Comparison of ENCODE assay signal across 8 cellular contexts in the genomic region with DNA sequence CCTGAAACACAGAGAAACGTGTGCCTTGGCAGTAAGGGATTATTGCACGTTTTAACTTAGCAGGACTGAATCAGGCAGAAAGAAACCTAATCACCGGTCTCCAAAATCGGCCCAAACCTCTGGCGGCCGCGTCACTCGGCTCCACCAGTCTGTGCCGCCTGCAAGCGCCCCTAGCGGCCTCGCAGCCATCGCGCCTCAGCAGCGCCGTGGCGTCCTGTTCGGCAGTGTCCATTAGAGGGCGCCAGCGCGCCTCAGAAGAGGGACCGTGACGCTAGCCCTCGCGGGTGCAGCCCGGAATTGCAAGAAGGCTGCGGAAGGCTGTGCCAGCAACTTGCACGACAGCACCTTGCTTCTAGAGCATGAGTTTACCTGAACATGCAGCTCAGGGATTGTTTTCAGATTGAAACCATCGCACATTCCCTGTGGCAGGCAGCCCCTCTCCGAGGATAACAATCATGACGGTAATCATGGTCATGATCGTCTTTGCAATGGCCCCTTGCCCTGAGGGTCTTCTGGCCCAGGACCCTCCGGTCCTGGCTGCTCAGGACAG.
DNase-seq lines count a peak whose midpoint lies in the region; ATAC-seq and TF ChIP-seq lines count a peak whose summit lies in the region.

No MANE protein-coding gene starts in this region.

- H2AK9ac ChIP-seq in IMR-90 (replicated peaks; ENCODE audit: low read depth, low read length, poor library complexity), result peak overlapping the region; percentile 48

- H2BK5ac ChIP-seq in IMR-90 (ENCODE audit: low read depth, low read length, poor library complexity, severe bottlenecking), result peak overlapping the region; percentile 39

- CTCF ChIA-PET in IMR-90 (lab: Yijun Ruan, JAX), result interaction anchor here (0.7 to 1.9 kb wide), 8 partner anchors 12 to 369 kb away, joined by 3 to 13 read pairs (median 4); no protein-coding TSS in a partner anchor

- H4K8ac ChIP-seq in IMR-90 (ENCODE audit: low read depth in 2 of 2, low read length in 2 of 2), result peak overlapping the region; percentile 57 to 95

- H3K79me1 ChIP-seq in IMR-90 (ENCODE audit: low read depth in 1 of 2, low read length in 2 of 2), result no peaks in the 10 kb centered on the region

- H3K4me2 ChIP-seq in IMR-90 (ENCODE audit: low read depth, low read length), result peak overlapping the region; percentile 79
- peak overlapping the region; percentile 98 for H3K4me2 ChIP-seq in OCI-LY3 (ENCODE audit: low read length)

- H3K23ac ChIP-seq in IMR-90 (ENCODE audit: low read depth, low read length), result peak overlapping the region; percentile 98

- 8% methylated on average over 29 of the region's 33 CpGs; no CpG with 5 or more reads in 1 of the 2 experiments for WGBS in IMR-90 (ENCODE audit: extremely low coverage in 2 of 2, insufficient read length in 1 of 2), 2 experiments

- H3K27ac ChIP-seq in IMR-90 (ENCODE audit: insufficient read depth, low read length) (0 out of 2 replicates have a peak overlapping the region, but pooled peaks have one; percentile 5), OCI-LY3 (ENCODE audit: low read length) (no peak overlapping the region), epithelial cell of prostate (no peak overlapping the region)

- no peaks in the 10 kb centered on the region for H3K9me3 ChIP-seq in IMR-90 (ENCODE audit: control insufficient read depth, insufficient read depth, low read length)
- no peaks in the 10 kb centered on the region for H3K9me3 ChIP-seq in OCI-LY3 (ENCODE audit: insufficient read depth, low read length)
- no peaks in the 10 kb centered on the region for H3K9me3 ChIP-seq in mononuclear cell (ENCODE audit: low read depth, low read length)

- peak overlapping the region; percentile 94 for H3K4ac ChIP-seq in IMR-90 (ENCODE audit: low read depth, low read length)

- peak; percentile 100; the same call in 1 of the 2 replicates for TF ChIP-seq CTCF in IMR-90 (conservative IDR thresholded peaks at IDR 0.05; ENCODE audit: low read depth, low read length)
- TF ChIP-seq CTCF in OCI-LY3 (IDR thresholded peaks at IDR 0.05; ENCODE audit: low read depth, low read length), result peak; percentile 99

- H2BK15ac ChIP-seq in IMR-90 (ENCODE audit: low read depth, low read length), result peak overlapping the region; percentile 89; the same call in 1 of the 3 replicates

- peak overlapping the region; percentile 98 for H2BK120ac ChIP-seq in IMR-90 (ENCODE audit: low read depth, low read length)

- POLR2A ChIA-PET in IMR-90 (lab: Charles Lee; ENCODE audit: unreplicated experiment), result interaction anchor here (0.5 kb wide), 1 partner anchor 79 kb away, joined by 3 read pairs; no protein-coding TSS in a partner anchor

- BruUV-seq in IMR-90 (replicated peaks; lab: Mats Ljungman, UMichigan), result no TSS peak

- H3K18ac ChIP-seq in IMR-90 (ENCODE audit: low read depth, low read length), result peak overlapping the region; percentile 68; the same call in 1 of the 2 replicates

- H2AFZ ChIP-seq in IMR-90 (replicated peaks; ENCODE audit: low read length, poor library complexity), result peak overlapping the region; percentile 96
- peak overlapping the region; percentile 98 for H2AFZ ChIP-seq in OCI-LY3 (ENCODE audit: low read depth, low read length)

- peak overlapping the region; percentile 62 for H3K9ac ChIP-seq in IMR-90 (ENCODE audit: low read depth, low read length)
- H3K9ac ChIP-seq in OCI-LY3 (ENCODE audit: low read length), result peak overlapping the region; percentile 58

- H4K20me1 ChIP-seq in IMR-90 (ENCODE audit: insufficient read depth, low read length), result no peaks in the 10 kb centered on the region
- H4K20me1 ChIP-seq in OCI-LY3 (ENCODE audit: insufficient read depth, low read length), result no peaks in the 10 kb centered on the region

- DNase-seq in DMS114 treated with DMSO at 0.1 percent for 48 hours (lab: John Stamatoyannopoulos, UW; ENCODE audit: unreplicated experiment) (peak; percentile 88), IMR-90 (peak; percentile 90), activated T-cell treated with anti-CD3 and anti-CD28 coated beads for 4 hours (peak; percentile 94), epithelial cell of prostate (ENCODE audit: low read depth, low spot score) (peak; percentile 63)
- peak; percentile 95 for DNase-seq in stimulated activated CD8-positive, alpha-beta memory T cell treated with anti-CD3 and anti-CD28 coated beads, Interleukin-2, amount 100 ng/mL, for 1 hour (ENCODE audit: low read depth in 2 of 2)

- no peaks in the 10 kb centered on the region for H3K79me2 ChIP-seq in OCI-LY3 (ENCODE audit: low read length)

- peak; percentile 43; the same call in 1 of the 2 replicates for TF ChIP-seq POLR2A in IMR-90 (IDR thresholded peaks at IDR 0.05; ENCODE audit: low read depth, low read length)

- no peaks in the 10 kb centered on the region for H3K36me3 ChIP-seq in IMR-90 (ENCODE audit: control insufficient read depth, insufficient read depth, low read length)
- no peaks in the 10 kb centered on the region for H3K36me3 ChIP-seq in OCI-LY3 (replicated peaks; ENCODE audit: low read depth, low read length)

- H3K4me3 ChIP-seq in IMR-90 (ENCODE audit: insufficient read depth, low read depth, low read length) (peak overlapping the region; percentile 49), OCI-LY3 (ENCODE audit: low read length) (peak overlapping the region; percentile 79), mononuclear cell (ENCODE audit: low read length) (peak overlapping the region; percentile 34)

- TF ChIP-seq RAD21 in IMR-90 (IDR thresholded peaks at IDR 0.05; ENCODE audit: low read length), result peak; percentile 97

- peak overlapping the region; percentile 96 for H2BK20ac ChIP-seq in IMR-90 (ENCODE audit: low read depth, low read length)

- intact Hi-C loops in IMR-90 (cut with micrococcal nuclease), result loop anchor here (1.0 to 5.0 kb wide), 7 partner anchors 64 to 368 kb away; a partner anchor contains a TSS

- H3K4me1 ChIP-seq in IMR-90 (ENCODE audit: control insufficient read depth, insufficient read depth, low read length) (peaks cover 6% of the 10 kb centered on the region; the same call in 1 of the 2 replicates), OCI-LY3 (ENCODE audit: low read length) (peaks cover 4% of the 10 kb centered on the region; the same call in 1 of the 2 replicates), mononuclear cell (ENCODE audit: insufficient read depth, low read length) (peaks cover 34% of the 10 kb centered on the region)

- peaks cover 5% of the 10 kb centered on the region; the same call in 1 of the 2 replicates for H3K27me3 ChIP-seq in IMR-90 (ENCODE audit: control insufficient read depth, insufficient read depth, low read length)
- no peaks in the 10 kb centered on the region for H3K27me3 ChIP-seq in OCI-LY3 (ENCODE audit: low read depth, low read length)
- H3K27me3 ChIP-seq in mononuclear cell (ENCODE audit: insufficient read depth, low read length), result no peaks in the 10 kb centered on the region

- H3K14ac ChIP-seq in IMR-90 (replicated peaks; ENCODE audit: low read depth, low read length), result peak overlapping the region; percentile 97

- H3K9me1 ChIP-seq in IMR-90 (ENCODE audit: insufficient read depth, low read length), result no peaks in the 10 kb centered on the region; the same call in 1 of the 2 replicates

- dilution Hi-C loops in IMR-90 (cut with HindIII; ENCODE audit: low sequenced_read_pairs, unreplicated experiment), result no loop called here

- H3K56ac ChIP-seq in IMR-90 (ENCODE audit: extremely low read depth, insufficient read depth, low read length), result peak overlapping the region; percentile 75

- H2AK5ac ChIP-seq in IMR-90 (ENCODE audit: low read depth, low read length), result no peak overlapping the region

- in situ Hi-C loops in IMR-90 (cut with MboI; ENCODE audit: low sequenced_read_pairs), result no loop called here

- ATAC-seq in GM21576 (IDR thresholded peaks at IDR 0.05; ENCODE audit: unreplicated experiment) (peak; percentile 99), IMR-90 (ENCODE audit: low read depth) (peak; percentile 98)

- peak overlapping the region; percentile 74 for H4K5ac ChIP-seq in IMR-90 (ENCODE audit: low read depth, low read length)

- H4K91ac ChIP-seq in IMR-90 (ENCODE audit: insufficient read depth, low read depth, low read length), result peak overlapping the region; percentile 95

TF ChIP-seq in IMR-90, 13 proteins besides CTCF, POLR2A, EP300 and RAD21 (continues in another document):
- TF ChIP-seq RFX5 (IDR thresholded peaks at IDR 0.05; ENCODE audit: low read depth, low read length), result no peak
- peak; percentile 52; the same call in 1 of the 2 replicates for TF ChIP-seq MAFK (IDR thresholded peaks at IDR 0.05; ENCODE audit: low read depth, low read length)
- peak; percentile 77; the same call in 1 of the 2 replicates for TF ChIP-seq MAZ (IDR thresholded peaks at IDR 0.05; ENCODE audit: borderline replicate concordance, low read depth, low read length)
- 0 out of 2 replicates have a peak, but pooled peaks have one; percentile 65 for TF ChIP-seq CHD1 (IDR thresholded peaks at IDR 0.05; ENCODE audit: low read depth, low read length)
- TF ChIP-seq, protein P1, sequence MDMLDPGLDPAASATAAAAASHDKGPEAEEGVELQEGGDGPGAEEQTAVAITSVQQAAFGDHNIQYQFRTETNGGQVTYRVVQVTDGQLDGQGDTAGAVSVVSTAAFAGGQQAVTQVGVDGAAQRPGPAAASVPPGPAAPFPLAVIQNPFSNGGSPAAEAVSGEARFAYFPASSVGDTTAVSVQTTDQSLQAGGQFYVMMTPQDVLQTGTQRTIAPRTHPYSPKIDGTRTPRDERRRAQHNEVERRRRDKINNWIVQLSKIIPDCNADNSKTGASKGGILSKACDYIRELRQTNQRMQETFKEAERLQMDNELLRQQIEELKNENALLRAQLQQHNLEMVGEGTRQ (IDR thresholded peaks at IDR 0.05; ENCODE audit: low read depth, low read length), result peak; percentile 41
- TF ChIP-seq, protein P2, sequence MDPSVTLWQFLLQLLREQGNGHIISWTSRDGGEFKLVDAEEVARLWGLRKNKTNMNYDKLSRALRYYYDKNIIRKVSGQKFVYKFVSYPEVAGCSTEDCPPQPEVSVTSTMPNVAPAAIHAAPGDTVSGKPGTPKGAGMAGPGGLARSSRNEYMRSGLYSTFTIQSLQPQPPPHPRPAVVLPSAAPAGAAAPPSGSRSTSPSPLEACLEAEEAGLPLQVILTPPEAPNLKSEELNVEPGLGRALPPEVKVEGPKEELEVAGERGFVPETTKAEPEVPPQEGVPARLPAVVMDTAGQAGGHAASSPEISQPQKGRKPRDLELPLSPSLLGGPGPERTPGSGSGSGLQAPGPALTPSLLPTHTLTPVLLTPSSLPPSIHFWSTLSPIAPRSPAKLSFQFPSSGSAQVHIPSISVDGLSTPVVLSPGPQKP (IDR thresholded peaks at IDR 0.05; ENCODE audit: borderline replicate concordance, low read depth, low read length), result no peak
- TF ChIP-seq FOS (IDR thresholded peaks at IDR 0.05; ENCODE audit: low read depth, low read length), result no peak
- peak; percentile 53; the same call in 1 of the 2 replicates for TF ChIP-seq CEBPB (IDR thresholded peaks at IDR 0.05; ENCODE audit: low read depth, low read length)
- TF ChIP-seq NFE2L2 (IDR thresholded peaks at IDR 0.05; ENCODE audit: low read depth, low read length), result 0 out of 2 replicates have a peak, but pooled peaks have one; percentile 21
- TF ChIP-seq MXI1 (IDR thresholded peaks at IDR 0.05; ENCODE audit: borderline replicate concordance, low read depth, low read length), result 0 out of 2 replicates have a peak, but pooled peaks have one; percentile 28
- peak; percentile 56; the same call in 1 of the 2 replicates for TF ChIP-seq BHLHE40 (IDR thresholded peaks at IDR 0.05; ENCODE audit: low read depth, low read length)
